In the genomic region with DNA sequence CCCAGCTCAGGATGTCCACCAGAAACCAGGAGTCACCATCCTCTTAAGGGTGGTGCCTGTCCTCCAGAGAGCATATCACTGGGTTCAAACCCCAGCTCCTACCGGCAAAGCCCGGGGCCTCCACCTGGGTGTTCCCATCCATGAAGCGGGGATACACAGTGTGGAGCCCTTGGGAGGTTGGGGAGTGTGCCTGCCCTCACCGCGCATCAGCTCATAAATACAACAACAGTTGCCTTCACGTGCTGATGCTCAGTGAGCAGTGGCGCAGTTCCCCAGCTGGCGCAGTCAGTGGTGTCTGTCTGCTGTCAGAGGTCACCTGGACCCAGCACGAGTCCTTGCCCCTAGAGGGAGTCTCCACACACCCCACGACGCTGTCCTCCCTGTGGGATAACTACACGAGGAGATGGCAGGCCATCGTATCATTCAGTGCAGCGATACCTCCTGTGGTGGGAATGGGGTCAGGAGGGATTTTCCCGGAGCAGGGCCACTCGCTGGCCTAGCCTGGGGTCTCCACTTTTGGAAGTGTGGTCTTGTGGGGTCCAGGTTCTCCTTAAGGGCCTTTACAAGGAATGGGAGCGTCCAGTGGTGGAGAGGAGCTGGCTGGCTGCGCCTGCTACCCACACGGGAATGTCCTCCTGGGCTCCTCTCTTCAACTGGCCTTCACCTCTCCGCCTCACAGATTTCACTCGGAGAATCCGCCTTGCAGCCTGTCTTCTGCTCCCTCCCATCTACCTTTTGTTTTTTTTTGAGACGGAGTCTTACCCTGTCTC, we compare ENCODE assay signal across 15 cellular contexts. TPM values are rescaled to one million over a fixed set of nuclear protein-coding genes. Genes with fewer than 3 reads are reported as not detected.
DNase-seq lines count a peak whose midpoint lies in the region; ATAC-seq, FAIRE-seq and TF ChIP-seq lines count a peak whose summit lies in the region.
"Had no signal": no experiment of that assay in that cellular context is flagged by ENCODE, and none has a peak within 500 bp of the region (broad histone marks: within the 10 kb centered on the region; RNA-seq: fewer than 3 reads in every experiment).

No MANE protein-coding gene starts in this region.

- H3K27me3 Mint-ChIP-seq in GM23338 (ENCODE audit: insufficient read depth, low read depth, poor library complexity) (peaks cover 26% of the 10 kb centered on the region), naive B cell (no peaks in the 10 kb centered on the region)
- peaks cover 2% of the 10 kb centered on the region for H3K27me3 Mint-ChIP-seq in activated T-helper 1 cell treated with anti-CD3 and anti-CD28 coated beads, Interleukin-12 subunit alpha, Interleukin-12 subunit beta, Interleukin-2, Interleukin-4 antibody, amounts not matched to agents 30 ng/mL and 10 ng/mL and 1 ng/mL, durations not matched to agents 14 hours and 24 hours and 36 hours (ENCODE audit: insufficient read depth)

- peaks cover 6% of the 10 kb centered on the region for H3K27me3 ChIP-seq in GM23338 (ENCODE audit: insufficient read depth)

- H2AFZ ChIP-seq in GM23338, result no peak overlapping the region

- no peak for TF ChIP-seq EP300 in A549 (IDR thresholded peaks at IDR 0.05)

- 93% methylated on average over 23 of the region's 23 CpGs for WGBS in A549 (ENCODE audit: missing lambda C conversion rate)

- peak overlapping the region; percentile 92 for H3K4me3 Mint-ChIP-seq in GM23338
- H3K4me3 Mint-ChIP-seq in activated T-helper 1 cell treated with anti-CD3 and anti-CD28 coated beads, Interleukin-12 subunit alpha, Interleukin-12 subunit beta, Interleukin-2, Interleukin-4 antibody, amounts not matched to agents 30 ng/mL and 10 ng/mL and 1 ng/mL, durations not matched to agents 14 hours and 24 hours and 36 hours, result peak overlapping the region; percentile 93
- peak overlapping the region in 6 of 8 donors; percentile 51 to 94 (median 85) for H3K4me3 Mint-ChIP-seq in naive B cell

- peak; percentile 28 for TF ChIP-seq POLR2A in A549 (IDR thresholded peaks at IDR 0.05; ENCODE audit: low read length)

- H4K20me1 ChIP-seq in GM23338 (replicated peaks; ENCODE audit: insufficient read depth), result peaks cover 4% of the 10 kb centered on the region; the same call in 1 of the 2 replicates

- H3F3A ChIP-seq in GM23338 (replicated peaks; ENCODE audit: low read depth), result peaks cover 15% of the 10 kb centered on the region; the same call in 1 of the 2 replicates

- 0 out of 2 replicates have a peak, but pooled peaks cover 3% of the 10 kb centered on the region for H3K36me3 ChIP-seq in GM23338 (ENCODE audit: insufficient read depth)

- CTCF ChIA-PET in A549 (lab: Yijun Ruan, JAX), result interaction anchor here (1.0 to 3.2 kb wide), 6 partner anchors 8 to 89 kb away, joined by 3 to 11 read pairs (median 8); partner anchors contain the start of gene PRSS33

- H3K27ac Mint-ChIP-seq in GM23338 (no peak overlapping the region), naive B cell (peak overlapping the region in 2 of 6 donors; percentile 82 to 96)
- peak overlapping the region; percentile 29 for H3K27ac Mint-ChIP-seq in activated T-helper 1 cell treated with anti-CD3 and anti-CD28 coated beads, Interleukin-12 subunit alpha, Interleukin-12 subunit beta, Interleukin-2, Interleukin-4 antibody, amounts not matched to agents 30 ng/mL and 10 ng/mL and 1 ng/mL, durations not matched to agents 14 hours and 24 hours and 36 hours

- intact Hi-C loops in activated T-helper 1 cell treated with anti-CD3 and anti-CD28 coated beads, Interleukin-12 subunit alpha, Interleukin-12 subunit beta, Interleukin-2, Interleukin-4 antibody, amounts not matched to agents 30 ng/mL and 10 ng/mL and 1 ng/mL, durations not matched to agents 14 hours and 24 hours and 36 hours (cut with micrococcal nuclease), result loop anchor here (5.0 kb wide), 1 partner anchor 97 kb away; the partner anchor contains the start of gene KCTD5

- H3K9me3 ChIP-seq in A549, result no peaks in the 10 kb centered on the region

- H3K36me3 Mint-ChIP-seq in GM23338 (ENCODE audit: low read depth), result peaks cover 16% of the 10 kb centered on the region
- H3K36me3 Mint-ChIP-seq in activated T-helper 1 cell treated with anti-CD3 and anti-CD28 coated beads, Interleukin-12 subunit alpha, Interleukin-12 subunit beta, Interleukin-2, Interleukin-4 antibody, amounts not matched to agents 30 ng/mL and 10 ng/mL and 1 ng/mL, durations not matched to agents 14 hours and 24 hours and 36 hours (ENCODE audit: low read depth), result peaks cover 2% of the 10 kb centered on the region
- H3K36me3 Mint-ChIP-seq in naive B cell, result no peaks in the 10 kb centered on the region

- H3K27ac ChIP-seq in A549 (no peak overlapping the region; a peak in 1 of 6 replicates), GM23338 (ENCODE audit: low read depth) (no peak overlapping the region)

- DNase-seq in A549 (ENCODE audit: low read depth in 1 of 2, low spot score in 1 of 2) (no peak), GM23338 (ENCODE audit: low spot score) (no peak), naive B cell (no peak), HK-2 (ENCODE audit: unreplicated experiment) (no peak), kidney tubule cell (ENCODE audit: low spot score) (no peak), HuH-7.5 (ENCODE audit: low spot score) (no peak)
- DNase-seq in activated T-helper 1 cell treated with anti-CD3 and anti-CD28 coated beads, Interleukin-12 subunit alpha, Interleukin-12 subunit beta, Interleukin-2, Interleukin-4 antibody, amounts not matched to agents 30 ng/mL and 10 ng/mL and 1 ng/mL, durations not matched to agents 14 hours and 24 hours and 36 hours (ENCODE audit: low spot score), result no peak
- DNase-seq: C1 segment of cervical spinal cord, NCI-H2171, RPMI8226 had no signal

- no peak for TF ChIP-seq RAD21 in A549 (conservative IDR thresholded peaks at IDR 0.05 in 1 of 2, IDR thresholded peaks at IDR 0.05 in 1 of 2)

- H3K4me1 Mint-ChIP-seq in GM23338 (peaks cover 22% of the 10 kb centered on the region), naive B cell (peaks cover 14 to 41% (median 23%) of the 10 kb centered on the region in 3 donors)
- H3K4me1 Mint-ChIP-seq in activated T-helper 1 cell treated with anti-CD3 and anti-CD28 coated beads, Interleukin-12 subunit alpha, Interleukin-12 subunit beta, Interleukin-2, Interleukin-4 antibody, amounts not matched to agents 30 ng/mL and 10 ng/mL and 1 ng/mL, durations not matched to agents 14 hours and 24 hours and 36 hours (ENCODE audit: low read depth), result peaks cover 22% of the 10 kb centered on the region

- H3K9me3 Mint-ChIP-seq in GM23338 (no peaks in the 10 kb centered on the region; the same call in 1 of the 3 replicates), naive B cell (no peaks in the 10 kb centered on the region)
- H3K9me3 Mint-ChIP-seq in activated T-helper 1 cell treated with anti-CD3 and anti-CD28 coated beads, Interleukin-12 subunit alpha, Interleukin-12 subunit beta, Interleukin-2, Interleukin-4 antibody, amounts not matched to agents 30 ng/mL and 10 ng/mL and 1 ng/mL, durations not matched to agents 14 hours and 24 hours and 36 hours, result no peaks in the 10 kb centered on the region

- H3K4me2 ChIP-seq in A549 (no peak overlapping the region), GM23338 (no peak overlapping the region)

- no peak for ATAC-seq in A549
- no peak for ATAC-seq in GM23338
- ATAC-seq in naive B cell (ENCODE audit: low read depth in 2 of 2), result no peak
- no peak for ATAC-seq in HG02798 (IDR thresholded peaks at IDR 0.05; ENCODE audit: poor library complexity, unreplicated experiment)
- ATAC-seq: activated CD4-positive, CD25-positive, alpha-beta regulatory T cell treated with anti-CD3 and anti-CD28 coated beads, Interleukin-2, amount 50 U/mL, for 24 hours had no signal

- POLR2A ChIA-PET in A549 (lab: Yijun Ruan, JAX), result interaction anchor here (1.0 to 2.1 kb wide), 2 partner anchors 27 to 89 kb away, joined by 4 to 11 read pairs; partner anchors contain the start of gene SRRM2

- TF ChIP-seq CTCF in A549 (IDR thresholded peaks at IDR 0.05), result no peak
- TF ChIP-seq CTCF in GM23338 (conservative IDR thresholded peaks at IDR 0.05; ENCODE audit: low read depth in 2 of 2), result peak in 1 of 2 experiments; percentile 13; a peak in 1 of 4 replicates

- FAIRE-seq in A549 (lab: Jason Lieb, UNC), result no peak
- FAIRE-seq: H54 had no signal

- H3K4me1 ChIP-seq in A549, result peaks cover 19% of the 10 kb centered on the region
- H3K4me1 ChIP-seq in GM23338 (ENCODE audit: insufficient read depth), result peaks cover 14% of the 10 kb centered on the region

- no peak overlapping the region for H3K4me3 ChIP-seq in A549
- no peak overlapping the region for H3K4me3 ChIP-seq in GM23338

- H3K9me2 ChIP-seq in GM23338 (ENCODE audit: insufficient read depth), result no peaks in the 10 kb centered on the region

- H3K79me2 ChIP-seq in GM23338 (replicated peaks; ENCODE audit: insufficient read depth), result peaks cover 25% of the 10 kb centered on the region

RNA-seq across cellular contexts. Expression of gene ELOB, which starts 2.3 kb away (rescaled TPM):
- polyA plus RNA-seq in A549 (2011; rRNA removed), result 136 and 144 TPM in 2 replicates
- 537 and 588 TPM in 2 replicates for polyA plus RNA-seq in A549 (2012; cell fraction: cytosol; rRNA removed)
- polyA plus RNA-seq in A549 (2012; cell fraction: nucleus; rRNA removed), result 410 and 487 TPM in 2 replicates
- 414 to 494 TPM (median 469 TPM) in 3 replicates for polyA plus RNA-seq in A549 (2017; fragmentation: RNase III; extraction: RNeasy Plus Mini Kit Qiagen cat#74134 plus additional on column Dnase treatment)
- polyA minus RNA-seq in A549 (2011; rRNA and poly(A)+ RNA removed), result 65.0 and 108 TPM in 2 replicates
- 278 and 696 TPM in 2 replicates for total RNA-seq in GM23338 (2014; rRNA removed; shearing (Covaris generic))
- polyA plus RNA-seq in GM23338 (2016; fragmentation: Nextera tagmentation; extraction: Ambion mirVana), result 756 and 851 TPM in 2 replicates
- total RNA-seq in activated T-helper 1 cell treated with anti-CD3 and anti-CD28 coated beads, Interleukin-12 subunit alpha, Interleukin-12 subunit beta, Interleukin-2, Interleukin-4 antibody, amounts not matched to agents 30 ng/mL and 10 ng/mL and 1 ng/mL, durations not matched to agents 14 hours and 24 hours and 36 hours, result 256 and 277 TPM in 2 replicates
- polyA plus RNA-seq in naive B cell (ENCODE audit: low read depth in 6 of 6), result 100 to 1,000 TPM; 159 to 241 (median 203) TPM

RNA-seq across cellular contexts. Expression of gene PRSS33, which starts 8.0 kb away (rescaled TPM):
- polyA plus RNA-seq in A549 (2011; rRNA removed), result not detected in 2 replicates
- 0.03 TPM in 1 of 2 replicates, not detected in the other for polyA plus RNA-seq in A549 (2012; cell fraction: cytosol; rRNA removed)
- not detected in 2 replicates for polyA plus RNA-seq in A549 (2012; cell fraction: nucleus; rRNA removed)
- polyA plus RNA-seq in A549 (2017; fragmentation: RNase III; extraction: RNeasy Plus Mini Kit Qiagen cat#74134 plus additional on column Dnase treatment), result 0.04 to 0.05 TPM in 2 of 3 replicates, not detected in the other
- not detected in 2 replicates for polyA minus RNA-seq in A549 (2011; rRNA and poly(A)+ RNA removed)
- total RNA-seq in GM23338 (2014; rRNA removed; shearing (Covaris generic)), result 0.47 and 1.4 TPM in 2 replicates
- 0.24 TPM in 2 replicates for polyA plus RNA-seq in GM23338 (2016; fragmentation: Nextera tagmentation; extraction: Ambion mirVana)
- 0.10 TPM in 1 of 2 replicates, not detected in the other for total RNA-seq in activated T-helper 1 cell treated with anti-CD3 and anti-CD28 coated beads, Interleukin-12 subunit alpha, Interleukin-12 subunit beta, Interleukin-2, Interleukin-4 antibody, amounts not matched to agents 30 ng/mL and 10 ng/mL and 1 ng/mL, durations not matched to agents 14 hours and 24 hours and 36 hours
- not detected for polyA plus RNA-seq in naive B cell (ENCODE audit: low read depth in 6 of 6)
- total RNA-seq: aorta, LHCN-M2 had no signal

RNA-seq across cellular contexts. Expression of gene PRSS41, which starts 18.9 kb away (rescaled TPM):
- polyA plus RNA-seq in A549 (2011; rRNA removed) (not detected in 2 replicates), A549 (2017; fragmentation: RNase III; extraction: RNeasy Plus Mini Kit Qiagen cat#74134 plus additional on column Dnase treatment) (not detected in 3 replicates), GM23338 (2016; fragmentation: Nextera tagmentation; extraction: Ambion mirVana) (not detected in 2 replicates), naive B cell (ENCODE audit: low read depth in 6 of 6) (not detected)
- polyA plus RNA-seq in A549 (2012; cell fraction: cytosol; rRNA removed), result not detected in 2 replicates
- not detected in 2 replicates for polyA plus RNA-seq in A549 (2012; cell fraction: nucleus; rRNA removed)
- not detected in 2 replicates for polyA minus RNA-seq in A549 (2011; rRNA and poly(A)+ RNA removed)
- not detected in 2 replicates for total RNA-seq in GM23338 (2014; rRNA removed; shearing (Covaris generic))
- not detected in 2 replicates for total RNA-seq in activated T-helper 1 cell treated with anti-CD3 and anti-CD28 coated beads, Interleukin-12 subunit alpha, Interleukin-12 subunit beta, Interleukin-2, Interleukin-4 antibody, amounts not matched to agents 30 ng/mL and 10 ng/mL and 1 ng/mL, durations not matched to agents 14 hours and 24 hours and 36 hours
- total RNA-seq: aorta, LHCN-M2 had no signal
- polyA plus RNA-seq: aorta had no signal

RNA-seq across cellular contexts. Expression of gene SRRM2, which starts 26.9 kb away (rescaled TPM):
- polyA plus RNA-seq in A549 (2011; rRNA removed) (167 and 231 TPM in 2 replicates), A549 (2017; fragmentation: RNase III; extraction: RNeasy Plus Mini Kit Qiagen cat#74134 plus additional on column Dnase treatment) (473 to 527 TPM (median 512 TPM) in 3 replicates), GM23338 (2016; fragmentation: Nextera tagmentation; extraction: Ambion mirVana) (893 and 928 TPM in 2 replicates), naive B cell (ENCODE audit: low read depth in 6 of 6) (100 to 1,000 TPM in 1 of 6 donors, 10 to 100 TPM in 5; 25.0 to 147 (median 45.1) TPM)
- polyA plus RNA-seq in A549 (2012; cell fraction: cytosol; rRNA removed), result 245 and 313 TPM in 2 replicates
- polyA plus RNA-seq in A549 (2012; cell fraction: nucleus; rRNA removed), result 1,999 and 2,227 TPM in 2 replicates
- 211 and 257 TPM in 2 replicates for polyA minus RNA-seq in A549 (2011; rRNA and poly(A)+ RNA removed)
- total RNA-seq in GM23338 (2014; rRNA removed; shearing (Covaris generic)), result 253 and 308 TPM in 2 replicates
- 631 and 639 TPM in 2 replicates for total RNA-seq in activated T-helper 1 cell treated with anti-CD3 and anti-CD28 coated beads, Interleukin-12 subunit alpha, Interleukin-12 subunit beta, Interleukin-2, Interleukin-4 antibody, amounts not matched to agents 30 ng/mL and 10 ng/mL and 1 ng/mL, durations not matched to agents 14 hours and 24 hours and 36 hours

RNA-seq across cellular contexts. Expression of gene PRSS21, which starts 37.7 kb away (rescaled TPM):
- polyA plus RNA-seq in A549 (2011; rRNA removed) (0.16 and 0.23 TPM in 2 replicates), A549 (2017; fragmentation: RNase III; extraction: RNeasy Plus Mini Kit Qiagen cat#74134 plus additional on column Dnase treatment) (0.08 to 0.12 TPM in 2 of 3 replicates, not detected in the other), GM23338 (2016; fragmentation: Nextera tagmentation; extraction: Ambion mirVana) (3.1 and 4.0 TPM in 2 replicates), naive B cell (ENCODE audit: low read depth in 6 of 6) (1 to 10 TPM in 4 of 6 donors, under 1 TPM in 1, not detected in 1; 0.51 to 4.4 (median 1.9) TPM)
- 0.44 and 0.60 TPM in 2 replicates for polyA plus RNA-seq in A549 (2012; cell fraction: cytosol; rRNA removed)
- 1.3 and 2.2 TPM in 2 replicates for polyA plus RNA-seq in A549 (2012; cell fraction: nucleus; rRNA removed)
- not detected in 2 replicates for polyA minus RNA-seq in A549 (2011; rRNA and poly(A)+ RNA removed)
- total RNA-seq in GM23338 (2014; rRNA removed; shearing (Covaris generic)), result 1.1 and 2.4 TPM in 2 replicates
- 9.2 and 10.1 TPM in 2 replicates for total RNA-seq in activated T-helper 1 cell treated with anti-CD3 and anti-CD28 coated beads, Interleukin-12 subunit alpha, Interleukin-12 subunit beta, Interleukin-2, Interleukin-4 antibody, amounts not matched to agents 30 ng/mL and 10 ng/mL and 1 ng/mL, durations not matched to agents 14 hours and 24 hours and 36 hours
- total RNA-seq: aorta, LHCN-M2 had no signal
- polyA plus RNA-seq: aorta had no signal
